Comparison of ENCODE assay signal across 8 cellular contexts in the genomic region with DNA sequence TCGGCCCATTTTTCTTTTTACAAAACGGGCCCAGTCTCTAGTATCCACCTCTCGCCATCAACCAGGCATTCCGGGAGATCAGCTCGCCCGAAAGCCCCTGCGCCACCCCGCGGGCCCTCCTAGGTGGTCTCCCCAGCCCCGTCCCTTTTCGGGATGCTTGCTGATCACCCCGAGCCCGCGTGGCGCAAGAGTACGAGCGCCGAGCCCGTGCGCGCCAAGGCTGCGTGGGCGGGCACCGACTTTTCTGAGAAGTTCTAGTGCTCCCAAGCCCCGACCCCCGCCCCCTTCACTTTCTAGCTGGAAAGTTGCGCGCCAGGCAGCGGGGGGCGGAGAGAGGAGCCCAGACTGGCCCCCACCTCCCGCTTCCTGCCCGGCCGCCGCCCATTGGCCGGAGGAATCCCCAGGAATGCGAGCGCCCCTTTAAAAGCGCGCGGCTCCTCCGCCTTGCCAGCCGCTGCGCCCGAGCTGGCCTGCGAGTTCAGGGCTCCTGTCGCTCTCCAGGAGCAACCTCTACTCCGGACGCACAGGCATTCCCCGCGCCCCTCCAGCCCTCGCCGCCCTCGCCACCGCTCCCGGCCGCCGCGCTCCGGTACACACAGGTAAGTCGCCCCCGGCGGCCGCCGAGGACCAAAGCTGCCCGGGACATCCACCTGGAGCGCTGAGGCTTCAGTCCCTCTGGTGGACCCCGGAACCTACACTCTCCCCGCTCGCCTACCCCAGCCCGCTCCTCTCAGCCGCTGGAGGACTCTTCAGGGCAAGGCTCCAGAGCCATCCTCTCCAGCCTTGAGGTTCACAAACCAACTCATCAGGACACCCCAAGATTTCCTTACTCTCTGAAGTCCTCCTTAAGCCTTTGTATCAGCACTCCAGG. TPM values are rescaled to one million over a fixed set of nuclear protein-coding genes. Genes with fewer than 3 reads are reported as not detected.
DNase-seq lines count a peak whose midpoint lies in the region; ATAC-seq, FAIRE-seq and TF ChIP-seq lines count a peak whose summit lies in the region.

A gene (plus strand): TSS at position 450 of the 871 bp plus-strand sequence. CDS start 779 bp downstream, outside the sequence.

- H3K27ac Mint-ChIP-seq in activated naive CD4-positive, alpha-beta T cell treated with anti-CD3 and anti-CD28 coated beads for 36 hours = no peak within 1 kb of the TSS

- H3K36me3 Mint-ChIP-seq in activated naive CD4-positive, alpha-beta T cell treated with anti-CD3 and anti-CD28 coated beads for 36 hours (ENCODE audit: low read depth) = no peaks in the 10 kb centered on the region

- peak within 1 kb of the TSS; percentile 44 for H3K4me3 Mint-ChIP-seq in activated naive CD4-positive, alpha-beta T cell treated with anti-CD3 and anti-CD28 coated beads for 36 hours

- FAIRE-seq in frontal cortex (lab: Jason Lieb, UNC) (no peak), urothelium cell line (lab: Jason Lieb, UNC) (no peak)

- DNase-seq in AG09319 (ENCODE audit: extremely low read depth, low read depth) (peak; percentile 97), NOMO-1 (lab: John Stamatoyannopoulos, UW; ENCODE audit: unreplicated experiment in 2 of 2) (peak; percentile 30 to 50), frontal cortex (ENCODE audit: low spot score in 2 of 2) (peak in 1 of 2 donors; percentile 56), occipital lobe (lab: John Stamatoyannopoulos, UW) (no peak), urothelium cell line (ENCODE audit: low spot score) (peak; percentile 94), NCI-H128 (lab: John Stamatoyannopoulos, UW; ENCODE audit: unreplicated experiment) (no peak)
- peak; percentile 44 for DNase-seq in activated naive CD4-positive, alpha-beta T cell treated with anti-CD3 and anti-CD28 coated beads for 36 hours

- intact Hi-C loops in activated naive CD4-positive, alpha-beta T cell treated with anti-CD3 and anti-CD28 coated beads for 36 hours (cut with micrococcal nuclease) = loop anchor here (1.0 to 5.0 kb wide), 7 partner anchors 176 to 872 kb away; no protein-coding TSS in a partner anchor

- peaks cover 9% of the 10 kb centered on the region for H3K4me1 Mint-ChIP-seq in activated naive CD4-positive, alpha-beta T cell treated with anti-CD3 and anti-CD28 coated beads for 36 hours (ENCODE audit: low read depth)

- CTCF ChIA-PET in activated naive CD4-positive, alpha-beta T cell treated with anti-CD3 and anti-CD28 coated beads for 36 hours (lab: Charles Lee) = interaction anchor here (0.6 to 1.7 kb wide), 10 partner anchors 9 to 1839 kb away, joined by 3 to 9 read pairs (median 3); no protein-coding TSS in a partner anchor

- no peaks in the 10 kb centered on the region for H3K9me3 Mint-ChIP-seq in activated naive CD4-positive, alpha-beta T cell treated with anti-CD3 and anti-CD28 coated beads for 36 hours

- TF ChIP-seq CTCF in AG09319 (IDR thresholded peaks at IDR 0.05; ENCODE audit: low read depth, low read length) = no peak

- H3K27me3 Mint-ChIP-seq in activated naive CD4-positive, alpha-beta T cell treated with anti-CD3 and anti-CD28 coated beads for 36 hours (ENCODE audit: low read depth) = peaks cover 50% of the 10 kb centered on the region

- peak; percentile 15 for ATAC-seq in GM21447 (IDR thresholded peaks at IDR 0.05; ENCODE audit: unreplicated experiment)

RNA-seq across cellular contexts. Expression of the gene that starts here (rescaled TPM):
- under 1 TPM; 0.02 to 0.20 TPM for total RNA-seq in activated naive CD4-positive, alpha-beta T cell treated with anti-CD3 and anti-CD28 coated beads for 36 hours
- total RNA-seq in frontal cortex (57.1 TPM), occipital lobe (171 TPM)

Comparison
In these comparisons a context has a peak if more than half of its experiments do, and no peak if none do; other contexts are left out.
1. RNA of the gene that starts here (total RNA-seq): 171 TPM in occipital lobe (single experiment) and 57.1 TPM in frontal cortex (single experiment); 0.02 to 0.20 TPM in activated naive CD4-positive, alpha-beta T cell treated with anti-CD3 and anti-CD28 coated beads for 36 hours; every median in the first group is over 10 times any median in the second.
2. Peak in DNase-seq in activated naive CD4-positive, alpha-beta T cell treated with anti-CD3 and anti-CD28 coated beads for 36 hours; RNA of the gene not detected or under 1 TPM.
3. DNase-seq: peak in AG09319 (single experiment), NOMO-1 (2 of 2) and urothelium cell line (single experiment); none in occipital lobe (single experiment) and NCI-H128 (single experiment).